ENCODE assay signal across 13 cellular contexts in genomic region chr10:79385804-79386531, GRCh38. TPM values are rescaled to one million over a fixed set of nuclear protein-coding genes. Genes with fewer than 3 reads are reported as not detected.
DNase-seq lines count a peak whose midpoint lies in the region; ATAC-seq and TF ChIP-seq lines count a peak whose summit lies in the region.
"Had no signal": no experiment of that assay in that cellular context is flagged by ENCODE, and none has a peak within 500 bp of the region (broad histone marks: within the 10 kb centered on the region; RNA-seq: fewer than 3 reads in every experiment).

No MANE protein-coding gene starts in this region.

- no peak overlapping the region for H3K4ac ChIP-seq in mesenchymal stem cell (ENCODE audit: low read depth in 1 of 2, low read length in 2 of 2)

- intact Hi-C loops in spleen (cut with DNase I; ENCODE audit: low total_unique reads), result no loop called here

- H3K4me1 ChIP-seq in RWPE2 (ENCODE audit: insufficient read depth, poor library complexity, severe bottlenecking) (no peaks in the 10 kb centered on the region), spleen (peaks cover 0 to 32% (median 14%) of the 10 kb centered on the region in 6 donors), mesenchymal stem cell (ENCODE audit: control insufficient read depth, insufficient read depth, low read depth, low read length) (peaks cover 36% of the 10 kb centered on the region)

- peak; percentile 13 for DNase-seq in activated T-cell treated with anti-CD3 and anti-CD28 coated beads, Interleukin-2, amount 50 U/mL, for 1 hour
- DNase-seq in activated T-cell treated with anti-CD3 and anti-CD28 coated beads, Interleukin-2, amount 50 U/mL, for 4 hours, result no peak
- DNase-seq in RWPE2 (ENCODE audit: low spot score) (peak; percentile 58), iPS-NIHi11 (ENCODE audit: low spot score) (peak; percentile 83), spleen (peak; percentile 72), mesenchymal stem cell (no peak)
- no peak for DNase-seq in central memory CD4-positive, alpha-beta T cell
- DNase-seq: GM23248, NCI-H1105 treated with DMSO at 0.1 percent for 48 hours, NCI-H748 treated with DMSO at 0.1 percent for 48 hours, SW 1271 had no signal

- H2AK5ac ChIP-seq in mesenchymal stem cell (ENCODE audit: low read length, severe bottlenecking), result no peak overlapping the region

- no peaks in the 10 kb centered on the region for H3K36me3 ChIP-seq in RWPE2 (ENCODE audit: low read depth)
- H3K36me3 ChIP-seq in spleen, result peaks cover 0 to 47% (median 3%) of the 10 kb centered on the region in 6 donors
- peaks cover 65 to 70% of the 10 kb centered on the region in 2 experiments for H3K36me3 ChIP-seq in mesenchymal stem cell (ENCODE audit: control insufficient read depth in 1 of 2, insufficient read depth in 2 of 2, low read depth in 1 of 2, low read length in 2 of 2)
- H3K36me3 ChIP-seq: cardiac muscle cell had no signal

- no peak for ATAC-seq in activated T-cell treated with anti-CD3 and anti-CD28 coated beads, Interleukin-2, amount 50 U/mL, for 4 hours
- ATAC-seq in RWPE2 (ENCODE audit: low read depth), result no peak
- no peak for ATAC-seq in GM19351 (IDR thresholded peaks at IDR 0.05; ENCODE audit: unreplicated experiment)

- TF ChIP-seq POLR2A in spleen (IDR thresholded peaks at IDR 0.05), result no peak

- no peak overlapping the region for H3K4me2 ChIP-seq in mesenchymal stem cell (ENCODE audit: low read length, poor library complexity, severe bottlenecking)

- H2BK5ac ChIP-seq in mesenchymal stem cell (ENCODE audit: low read depth, low read length, poor library complexity, severe bottlenecking), result no peak overlapping the region

- no peak overlapping the region for H2BK15ac ChIP-seq in mesenchymal stem cell (ENCODE audit: low read depth, poor library complexity, severe bottlenecking)

- H4K91ac ChIP-seq in mesenchymal stem cell (ENCODE audit: low read length), result no peak overlapping the region

- 80 to 92% (median 90%) methylated on average over 12 to 28 of the region's 28 CpGs for WGBS in spleen, 5 donors
- WGBS in mesenchymal stem cell, result 89% methylated on average over 28 of the region's 28 CpGs

- no peak overlapping the region for H3K23ac ChIP-seq in mesenchymal stem cell (ENCODE audit: low read length in 2 of 2)

- H3K36me3 Mint-ChIP-seq in activated T-cell treated with anti-CD3 and anti-CD28 coated beads, Interleukin-2, amount 50 U/mL, for 4 hours (ENCODE audit: insufficient read depth), result no peaks in the 10 kb centered on the region

- H3K18ac ChIP-seq in mesenchymal stem cell (ENCODE audit: low read depth in 1 of 2, low read length in 2 of 2), result no peak overlapping the region

- no peak overlapping the region for H2AFZ ChIP-seq in mesenchymal stem cell (ENCODE audit: low read depth, low read length)
- H2AFZ ChIP-seq: GM23248 had no signal

- no peak overlapping the region for H3K27ac ChIP-seq in RWPE2 (ENCODE audit: poor library complexity, severe bottlenecking)
- no peak overlapping the region for H3K27ac ChIP-seq in spleen
- no peak overlapping the region for H3K27ac ChIP-seq in mesenchymal stem cell (ENCODE audit: low read length, poor library complexity, severe bottlenecking)
- H3K27ac ChIP-seq: cardiac muscle cell, GM23248 had no signal

- H3K4me3 Mint-ChIP-seq in activated T-cell treated with anti-CD3 and anti-CD28 coated beads, Interleukin-2, amount 50 U/mL, for 4 hours, result no peak overlapping the region

- H4K8ac ChIP-seq in mesenchymal stem cell (ENCODE audit: low read length), result no peak overlapping the region

- H3K4me3 ChIP-seq in RWPE2 (ENCODE audit: severe bottlenecking) (no peak overlapping the region), spleen (no peak overlapping the region), mesenchymal stem cell (ENCODE audit: insufficient read depth in 1 of 2, low read depth in 1 of 2, low read length in 2 of 2) (no peak overlapping the region)
- H3K4me3 ChIP-seq: cardiac muscle cell, GM23248 had no signal

- H3K79me1 ChIP-seq in mesenchymal stem cell (replicated peaks; ENCODE audit: low read length, poor library complexity, severe bottlenecking), result peaks cover 13% of the 10 kb centered on the region

- TF ChIP-seq CTCF in RWPE2 (IDR thresholded peaks at IDR 0.05; ENCODE audit: poor library complexity, severe bottlenecking) (peak; percentile 16), spleen (IDR thresholded peaks at IDR 0.05 in 8 of 11, conservative IDR thresholded peaks at IDR 0.05 in 3 of 11) (no peak)

- no peak overlapping the region for H2BK120ac ChIP-seq in mesenchymal stem cell (ENCODE audit: low read depth, low read length)

- H3K27me3 ChIP-seq in RWPE2 (ENCODE audit: insufficient read depth, poor library complexity, severe bottlenecking), result no peaks in the 10 kb centered on the region
- H3K27me3 ChIP-seq in spleen (replicated peaks in 1 of 7), result no peaks in the 10 kb centered on the region
- H3K27me3 ChIP-seq in mesenchymal stem cell (ENCODE audit: control insufficient read depth in 1 of 2, insufficient read depth in 1 of 2, low read length in 2 of 2), result no peaks in the 10 kb centered on the region
- H3K27me3 ChIP-seq: cardiac muscle cell had no signal

- H3K9ac ChIP-seq in mesenchymal stem cell (ENCODE audit: low read length), result no peak overlapping the region
- H3K9ac ChIP-seq: GM23248 had no signal

- no peaks in the 10 kb centered on the region for H3K27me3 Mint-ChIP-seq in activated T-cell treated with anti-CD3 and anti-CD28 coated beads, Interleukin-2, amount 50 U/mL, for 4 hours (ENCODE audit: low read depth)

- no peaks in the 10 kb centered on the region for H3K9me3 Mint-ChIP-seq in activated T-cell treated with anti-CD3 and anti-CD28 coated beads, Interleukin-2, amount 50 U/mL, for 4 hours

- H3K4me1 Mint-ChIP-seq in activated T-cell treated with anti-CD3 and anti-CD28 coated beads, Interleukin-2, amount 50 U/mL, for 4 hours (ENCODE audit: low read depth), result no peaks in the 10 kb centered on the region

- no peak overlapping the region for H3K14ac ChIP-seq in mesenchymal stem cell (ENCODE audit: low read length in 2 of 2)

- H3K9me3 ChIP-seq in RWPE2 (ENCODE audit: severe bottlenecking), result no peaks in the 10 kb centered on the region
- no peaks in the 10 kb centered on the region for H3K9me3 ChIP-seq in spleen
- H3K9me3 ChIP-seq in mesenchymal stem cell (ENCODE audit: control insufficient read depth, low read length), result no peaks in the 10 kb centered on the region

- no peak overlapping the region for H2BK12ac ChIP-seq in mesenchymal stem cell (ENCODE audit: low read length in 2 of 2)

RNA-seq across cellular contexts. Expression of gene PPIF, which starts 38.7 kb away (rescaled TPM):
- total RNA-seq in activated T-cell treated with anti-CD3 and anti-CD28 coated beads, Interleukin-2, amount 50 U/mL, for 4 hours, result 100 to 1,000 TPM; 199 to 232 (median 203) TPM
- 10 to 100 TPM; 65.0 to 99.3 (median 73.2) TPM for total RNA-seq in spleen
- polyA plus RNA-seq in spleen, result 10 to 100 TPM; 29.2 to 66.9 (median 33.5) TPM
- 49.4 TPM for polyA plus RNA-seq in mesenchymal stem cell (2013, experiment 1 of 2)
- 50.7 TPM for polyA plus RNA-seq in mesenchymal stem cell (2013, experiment 2 of 2)

RNA-seq across cellular contexts. Expression of gene ZCCHC24, which starts 59.5 kb away (rescaled TPM):
- total RNA-seq in activated T-cell treated with anti-CD3 and anti-CD28 coated beads, Interleukin-2, amount 50 U/mL, for 4 hours, result under 1 TPM; 0.26 to 0.92 (median 0.63) TPM
- 10 to 100 TPM; 12.6 to 34.1 (median 27.1) TPM for total RNA-seq in spleen
- 10 to 100 TPM in 1 of 3 donors, 1 to 10 TPM in 2; 4.9 to 11.8 (median 5.8) TPM for polyA plus RNA-seq in spleen
- polyA plus RNA-seq in mesenchymal stem cell (2013, experiment 1 of 2), result 47.4 TPM
- 49.0 TPM for polyA plus RNA-seq in mesenchymal stem cell (2013, experiment 2 of 2)

Comparison
In these comparisons a context has a peak if more than half of its experiments do, and no peak if none do; other contexts are left out.
1. DNase-seq: peak in activated T-cell treated with anti-CD3 and anti-CD28 coated beads, Interleukin-2, amount 50 U/mL, for 1 hour (single experiment), RWPE2 (single experiment), iPS-NIHi11 (single experiment) and spleen (single experiment); none in activated T-cell treated with anti-CD3 and anti-CD28 coated beads, Interleukin-2, amount 50 U/mL, for 4 hours (single experiment), mesenchymal stem cell (single experiment) and central memory CD4-positive, alpha-beta T cell (single experiment).
2. RNA of gene ZCCHC24, which starts 59.5 kb away (total RNA-seq): 12.6 to 34.1 TPM in spleen; 0.26 to 0.92 TPM in activated T-cell treated with anti-CD3 and anti-CD28 coated beads, Interleukin-2, amount 50 U/mL, for 4 hours; every median in the first group is over 4 times any median in the second.